ENCODE assay signal across 20 cellular contexts in the genomic region with DNA sequence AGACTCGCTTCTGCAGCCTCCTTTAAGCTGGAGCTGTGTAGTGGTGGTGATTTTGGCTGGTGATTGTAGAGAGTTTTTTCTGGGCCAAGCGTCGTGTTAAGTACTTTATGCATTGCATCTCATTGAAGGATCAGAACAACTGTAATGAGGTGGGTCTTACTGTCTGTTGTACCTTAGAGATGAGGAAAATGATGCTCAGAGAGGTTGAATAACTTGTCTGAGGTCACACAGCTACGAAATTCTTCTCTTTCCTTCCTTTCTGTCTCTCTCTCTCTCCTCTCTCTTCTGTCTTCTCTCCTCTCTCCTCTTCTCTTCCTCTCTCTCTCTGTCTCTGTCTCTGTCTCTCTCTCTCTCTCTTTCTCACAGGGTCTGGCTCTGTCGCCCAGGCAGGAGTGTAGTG.
DNase-seq lines count a peak whose midpoint lies in the region; ATAC-seq, FAIRE-seq and TF ChIP-seq lines count a peak whose summit lies in the region.
"Had no signal": no experiment of that assay in that cellular context is flagged by ENCODE, and none has a peak within 500 bp of the region (broad histone marks: within the 10 kb centered on the region; RNA-seq: fewer than 3 reads in every experiment).

No MANE protein-coding gene starts in this region.

- no peaks in the 10 kb centered on the region for H4K20me1 ChIP-seq in HepG2 (ENCODE audit: insufficient read depth, low read length)

- no peaks in the 10 kb centered on the region for H3K36me3 Mint-ChIP-seq in dendritic cell treated with granulocyte-macrophage colony-stimulating factor and Interleukin-4, amounts not matched to agents 40 ng/mL and 50 ng/mL, for 4 days (ENCODE audit: low read depth)
- H3K36me3 Mint-ChIP-seq in progenitor cell of endocrine pancreas (ENCODE audit: insufficient read depth), result no peaks in the 10 kb centered on the region
- H3K36me3 Mint-ChIP-seq: CD4-positive, CD25-positive, alpha-beta regulatory T cell had no signal

- H3K4me1 ChIP-seq in HepG2 (ENCODE audit: insufficient read depth, low read length) (peaks cover 76% of the 10 kb centered on the region), right lobe of liver (peaks cover 0 to 40% (median 26%) of the 10 kb centered on the region in 4 donors)
- H3K4me1 ChIP-seq: BE2C had no signal

- peak overlapping the region; percentile 92 for H3K27ac Mint-ChIP-seq in dendritic cell treated with granulocyte-macrophage colony-stimulating factor and Interleukin-4, amounts not matched to agents 40 ng/mL and 50 ng/mL, for 4 days
- H3K27ac Mint-ChIP-seq in progenitor cell of endocrine pancreas, result peak overlapping the region; percentile 56
- H3K27ac Mint-ChIP-seq: CD4-positive, CD25-positive, alpha-beta regulatory T cell had no signal

- DNase-seq in HepG2 (ENCODE audit: low spot score) (no peak), right lobe of liver (no peak), progenitor cell of endocrine pancreas (ENCODE audit: low spot score, unreplicated experiment) (no peak), AG08395 (ENCODE audit: low spot score) (no peak), NCI-H510A treated with DMSO at 0.1 percent for 48 hours (lab: John Stamatoyannopoulos, UW) (no peak)
- DNase-seq: 8988T; BE2C; C1 segment of cervical spinal cord; Caco-2; CD4-positive, CD25-positive, alpha-beta regulatory T cell; CD8-positive, alpha-beta memory T cell; H9; IMR-90 had no signal

- H3K4me3 ChIP-seq in HepG2 (replicated peaks in 1 of 3; ENCODE audit: insufficient read depth in 1 of 3, low read depth in 2 of 3, low read length in 3 of 3), result no peak overlapping the region
- H3K4me3 ChIP-seq in right lobe of liver, result no peak overlapping the region

- H3K9me3 Mint-ChIP-seq in dendritic cell treated with granulocyte-macrophage colony-stimulating factor and Interleukin-4, amounts not matched to agents 40 ng/mL and 50 ng/mL, for 4 days, result no peaks in the 10 kb centered on the region
- H3K9me3 Mint-ChIP-seq in progenitor cell of endocrine pancreas (ENCODE audit: low read depth), result no peaks in the 10 kb centered on the region
- H3K9me3 Mint-ChIP-seq: CD8-positive, alpha-beta memory T cell; H9 had no signal

- intact Hi-C loops in HepG2 (cut with micrococcal nuclease; ENCODE audit: unreplicated experiment), result no loop called here
- intact Hi-C loops in right lobe of liver (cut with DNase I), result no loop called here
- intact Hi-C loops in dendritic cell treated with granulocyte-macrophage colony-stimulating factor and Interleukin-4, amounts not matched to agents 40 ng/mL and 50 ng/mL, for 4 days (cut with micrococcal nuclease), result no loop called here

- no peak overlapping the region for H3K9ac ChIP-seq in HepG2 (ENCODE audit: insufficient read depth, low read depth, low read length)

- in situ Hi-C loops in HepG2 (cut with HindIII; ENCODE audit: extremely low pct_ligation_motif_present, low pct_unique_long_range_greater_than_20kb), result no loop called here

- ATAC-seq in HepG2 (no peak), right lobe of liver (no peak), HG02678 (IDR thresholded peaks at IDR 0.05; ENCODE audit: unreplicated experiment) (no peak)

- TF ChIP-seq EP300 in HepG2 (IDR thresholded peaks at IDR 0.05; ENCODE audit: low read depth in 2 of 2, low read length in 2 of 2) (no peak), HepG2 (CRISPR knock-in tag; IDR thresholded peaks at IDR 0.05; ENCODE audit: borderline replicate concordance) (no peak)

- H3K4me1 Mint-ChIP-seq in dendritic cell treated with granulocyte-macrophage colony-stimulating factor and Interleukin-4, amounts not matched to agents 40 ng/mL and 50 ng/mL, for 4 days (ENCODE audit: low read depth), result peaks cover 78% of the 10 kb centered on the region
- H3K4me1 Mint-ChIP-seq in progenitor cell of endocrine pancreas (ENCODE audit: low read depth), result peaks cover 19% of the 10 kb centered on the region
- H3K4me1 Mint-ChIP-seq: CD4-positive, CD25-positive, alpha-beta regulatory T cell had no signal

- WGBS in HepG2 (ENCODE audit: low lambda C conversion rate), result 89% methylated on average over 5 of the region's 5 CpGs
- 100% methylated on average over 3 of the region's 5 CpGs for WGBS in right lobe of liver (ENCODE audit: insufficient coverage, low coverage, low lambda C conversion rate, missing lambda C conversion rate)

- no peak for FAIRE-seq in HepG2 (lab: Jason Lieb, UNC)
- FAIRE-seq: D721Med, G401.6, GM12891, GM19239, H1 had no signal

- H3K4me2 ChIP-seq in HepG2 (ENCODE audit: low read depth, low read length), result no peak overlapping the region

- H3K27me3 Mint-ChIP-seq in dendritic cell treated with granulocyte-macrophage colony-stimulating factor and Interleukin-4, amounts not matched to agents 40 ng/mL and 50 ng/mL, for 4 days, result peaks cover 24% of the 10 kb centered on the region
- peaks cover 74% of the 10 kb centered on the region for H3K27me3 Mint-ChIP-seq in progenitor cell of endocrine pancreas

- CTCF ChIA-PET in HepG2 (lab: Yijun Ruan, JAX; ENCODE audit: low intra/inter-chr PET ratio, low total read pairs), result no interaction called here

- TF ChIP-seq CTCF in HepG2 (CRISPR knock-in tag; IDR thresholded peaks at IDR 0.05), result no peak
- TF ChIP-seq CTCF in right lobe of liver (IDR thresholded peaks at IDR 0.05), result no peak
- no peak for TF ChIP-seq CTCF in progenitor cell of endocrine pancreas (IDR thresholded peaks at IDR 0.05; ENCODE audit: unreplicated experiment)

- no peak overlapping the region for H3K4me3 Mint-ChIP-seq in dendritic cell treated with granulocyte-macrophage colony-stimulating factor and Interleukin-4, amounts not matched to agents 40 ng/mL and 50 ng/mL, for 4 days
- H3K4me3 Mint-ChIP-seq in progenitor cell of endocrine pancreas (ENCODE audit: low read depth), result no peak overlapping the region
- H3K4me3 Mint-ChIP-seq: CD4-positive, CD25-positive, alpha-beta regulatory T cell; CD8-positive, alpha-beta memory T cell; H9 had no signal

- H3K27me3 ChIP-seq in HepG2 (ENCODE audit: control insufficient read depth in 1 of 2, insufficient read depth in 2 of 2, low read length in 2 of 2) (peaks cover 2 to 19% of the 10 kb centered on the region in 2 experiments; a peak in 3 of 5 replicates), right lobe of liver (no peaks in the 10 kb centered on the region)
- H3K27me3 ChIP-seq: BE2C had no signal

- H3K79me2 ChIP-seq in HepG2 (ENCODE audit: insufficient read depth, low read length), result no peaks in the 10 kb centered on the region

- H3K27ac ChIP-seq in HepG2 (ENCODE audit: extremely low read length, insufficient read depth, low read length), result no peak overlapping the region
- H3K27ac ChIP-seq in right lobe of liver, result no peak overlapping the region

- POLR2A ChIA-PET in HepG2 (lab: Yijun Ruan, JAX), result no interaction called here

- no TSS peak for BruUV-seq in HepG2 (replicated peaks; lab: Mats Ljungman, UMichigan)

- H3K36me3 ChIP-seq in HepG2 (replicated peaks in 1 of 2; ENCODE audit: control insufficient read depth in 1 of 2, insufficient read depth in 2 of 2, low read length in 2 of 2) (no peaks in the 10 kb centered on the region), right lobe of liver (no peaks in the 10 kb centered on the region)
- H3K36me3 ChIP-seq: BE2C had no signal

- TF ChIP-seq POLR2A in HepG2 (IDR thresholded peaks at IDR 0.05; ENCODE audit: insufficient read depth in 1 of 2, low read depth in 2 of 2, low read length in 2 of 2) (no peak), right lobe of liver (IDR thresholded peaks at IDR 0.05) (no peak)

- no peaks in the 10 kb centered on the region for H3K9me3 ChIP-seq in HepG2 (ENCODE audit: low read length)
- no peaks in the 10 kb centered on the region for H3K9me3 ChIP-seq in right lobe of liver
- H3K9me3 ChIP-seq: BE2C, Caco-2 had no signal

- H2AFZ ChIP-seq in HepG2 (ENCODE audit: low read length), result no peak overlapping the region

- TF ChIP-seq RAD21 in HepG2 (CRISPR knock-in tag; IDR thresholded peaks at IDR 0.05), result no peak

TF ChIP-seq in HepG2, 621 proteins besides CTCF, POLR2A, EP300 and RAD21:
- TF ChIP-seq ZNF768 (CRISPR knock-in tag; IDR thresholded peaks at IDR 0.05), result peak; percentile 21; the same call in 1 of the 2 replicates
- no peak for TF ChIP-seq BCL6 (CRISPR knock-in tag; IDR thresholded peaks at IDR 0.05)
TF ChIP-seq in HepG2: peak in this region for 1.
